ENCODE assay signal across 9 cellular contexts in genomic region chr2:113225505-113226259, GRCh38. TPM values are rescaled to one million over a fixed set of nuclear protein-coding genes. Genes with fewer than 3 reads are reported as not detected.
A peak's percentile ranks its signal among the peaks of the same experiment; 100 is the strongest.
DNase-seq lines count a peak whose midpoint lies in the region; ATAC-seq and TF ChIP-seq lines count a peak whose summit lies in the region.
"Had no signal": no experiment of that assay in that cellular context is flagged by ENCODE, and none has a peak within 500 bp of the region (broad histone marks: within the 10 kb centered on the region; RNA-seq: fewer than 3 reads in every experiment).

No MANE protein-coding gene starts in this region.

- peak overlapping the region; percentile 82 for H2AFZ ChIP-seq in neuronal stem cell (ENCODE audit: low read length)

- ATAC-seq in GM19023 (IDR thresholded peaks at IDR 0.05; ENCODE audit: unreplicated experiment) (no peak), HG02610 (IDR thresholded peaks at IDR 0.05; ENCODE audit: unreplicated experiment) (no peak)

- H3K79me1 ChIP-seq in neuronal stem cell (ENCODE audit: low read depth, low read length): no peaks in the 10 kb centered on the region

- H3K27ac ChIP-seq in ectodermal cell (ENCODE audit: insufficient read depth, low read depth, low read length, poor library complexity, severe bottlenecking) (peak overlapping the region; percentile 79), neuronal stem cell (replicated peaks; ENCODE audit: low read length) (peak overlapping the region; percentile 85)
- H3K27ac ChIP-seq: ascending aorta had no signal

- no peak overlapping the region for H3K9ac ChIP-seq in neuronal stem cell (ENCODE audit: low read depth, low read length, poor library complexity)

- no peaks in the 10 kb centered on the region for H3K36me3 Mint-ChIP-seq in activated CD4-positive, alpha-beta memory T cell treated with anti-CD3 and anti-CD28 coated beads, Interleukin-2, amount 10 ng/mL, durations not matched to agents 7 days and 5 days (ENCODE audit: low read depth)

- no peak overlapping the region for H2AK5ac ChIP-seq in neuronal stem cell (ENCODE audit: low read depth, low read length)

- 16 to 22% methylated on average over 7 to 8 of the region's 10 CpGs for WGBS in ectodermal cell, 2 experiments
- WGBS in neuronal stem cell (ENCODE audit: extremely low coverage in 2 of 2, insufficient read length in 2 of 2, insufficient replicate concordance in 1 of 2), 2 donors: no CpG with 5 or more reads among the region's 10 CpGs

- H3K4me3 ChIP-seq in ectodermal cell (ENCODE audit: insufficient read depth, low read depth, low read length) (no peak overlapping the region), neuronal stem cell (ENCODE audit: low read length in 2 of 2) (no peak overlapping the region)
- H3K4me3 ChIP-seq: ascending aorta had no signal

- H3K36me3 ChIP-seq in ectodermal cell (ENCODE audit: control insufficient read depth, insufficient read depth, low read length) (no peaks in the 10 kb centered on the region), neuronal stem cell (replicated peaks in 1 of 2; ENCODE audit: control insufficient read depth in 2 of 2, insufficient read depth in 2 of 2, low read length in 2 of 2) (no peaks in the 10 kb centered on the region)
- H3K36me3 ChIP-seq: ascending aorta had no signal

- peaks cover 4% of the 10 kb centered on the region for H3K27me3 Mint-ChIP-seq in activated CD4-positive, alpha-beta memory T cell treated with anti-CD3 and anti-CD28 coated beads, Interleukin-2, amount 10 ng/mL, durations not matched to agents 7 days and 5 days

- H3K18ac ChIP-seq in neuronal stem cell (ENCODE audit: low read length): peak overlapping the region; percentile 87

- peaks cover 31% of the 10 kb centered on the region for H3K4me1 Mint-ChIP-seq in activated CD4-positive, alpha-beta memory T cell treated with anti-CD3 and anti-CD28 coated beads, Interleukin-2, amount 10 ng/mL, durations not matched to agents 7 days and 5 days

- CTCF ChIA-PET in HEK293T (lab: Yijun Ruan, JAX): no interaction called here
- CTCF ChIA-PET in activated CD4-positive, alpha-beta memory T cell treated with anti-CD3 and anti-CD28 coated beads, Interleukin-2, amount 10 ng/mL, durations not matched to agents 7 days and 5 days (lab: Charles Lee): no interaction called here

- POLR2A ChIA-PET in HEK293T (lab: Yijun Ruan, JAX): no interaction called here
- POLR2A ChIA-PET in activated CD4-positive, alpha-beta memory T cell treated with anti-CD3 and anti-CD28 coated beads, Interleukin-2, amount 10 ng/mL, durations not matched to agents 7 days and 5 days (lab: Charles Lee): interaction anchor here (1.1 kb wide), 1 partner anchor 9 kb away, joined by 3 read pairs; no protein-coding TSS in a partner anchor

- no peak overlapping the region for H2BK120ac ChIP-seq in neuronal stem cell (ENCODE audit: low read depth, low read length)

- no peaks in the 10 kb centered on the region for H3K9me3 Mint-ChIP-seq in activated CD4-positive, alpha-beta memory T cell treated with anti-CD3 and anti-CD28 coated beads, Interleukin-2, amount 10 ng/mL, durations not matched to agents 7 days and 5 days

- H3K9me3 ChIP-seq in ectodermal cell (ENCODE audit: control insufficient read depth, low read length): no peaks in the 10 kb centered on the region
- no peaks in the 10 kb centered on the region for H3K9me3 ChIP-seq in neuronal stem cell (replicated peaks in 1 of 2; ENCODE audit: control insufficient read depth in 2 of 2, insufficient read depth in 1 of 2, low read depth in 1 of 2, low read length in 2 of 2)
- H3K9me3 ChIP-seq: ascending aorta had no signal

- H3K4me3 Mint-ChIP-seq in activated CD4-positive, alpha-beta memory T cell treated with anti-CD3 and anti-CD28 coated beads, Interleukin-2, amount 10 ng/mL, durations not matched to agents 7 days and 5 days: no peak overlapping the region

- no peak overlapping the region for H3K4ac ChIP-seq in neuronal stem cell (ENCODE audit: low read length)

- H4K91ac ChIP-seq in neuronal stem cell (ENCODE audit: low read depth, low read length, poor library complexity): no peak overlapping the region

- H3K27me3 ChIP-seq in ectodermal cell (ENCODE audit: control insufficient read depth, insufficient read depth, low read length, poor library complexity, severe bottlenecking) (no peaks in the 10 kb centered on the region), neuronal stem cell (ENCODE audit: control insufficient read depth in 3 of 3, insufficient read depth in 3 of 3, low read depth in 1 of 3, low read length in 3 of 3) (no peaks in the 10 kb centered on the region)
- H3K27me3 ChIP-seq: ascending aorta had no signal

- no peak overlapping the region for H3K14ac ChIP-seq in neuronal stem cell (ENCODE audit: low read length)

- no peak overlapping the region for H2BK12ac ChIP-seq in neuronal stem cell (ENCODE audit: low read length)

- H3K23ac ChIP-seq in neuronal stem cell (ENCODE audit: low read depth, low read length, poor library complexity): no peak overlapping the region

- H3K4me1 ChIP-seq in ectodermal cell (ENCODE audit: control insufficient read depth, insufficient read depth, low read length) (peaks cover 10% of the 10 kb centered on the region), neuronal stem cell (ENCODE audit: control insufficient read depth in 2 of 2, insufficient read depth in 1 of 2, low read depth in 1 of 2, low read length in 2 of 2) (peaks cover 11 to 16% of the 10 kb centered on the region in 2 donors)
- H3K4me1 ChIP-seq: ascending aorta had no signal

- no peak overlapping the region for H2BK5ac ChIP-seq in neuronal stem cell (ENCODE audit: low read length)

- no peak overlapping the region for H3K27ac Mint-ChIP-seq in activated CD4-positive, alpha-beta memory T cell treated with anti-CD3 and anti-CD28 coated beads, Interleukin-2, amount 10 ng/mL, durations not matched to agents 7 days and 5 days

- H2BK15ac ChIP-seq in neuronal stem cell (ENCODE audit: low read length): no peak overlapping the region

- H4K8ac ChIP-seq in neuronal stem cell (ENCODE audit: low read depth, low read length): no peak overlapping the region

- H3K4me2 ChIP-seq in neuronal stem cell (ENCODE audit: insufficient read depth, low read length, poor library complexity, severe bottlenecking): peak overlapping the region; percentile 30

- DNase-seq in HEK293T (ENCODE audit: extremely low spot score) (peak; percentile 51), NCI-H510A (lab: John Stamatoyannopoulos, UW) (peak; percentile 31), neuronal stem cell (ENCODE audit: low spot score) (peak; percentile 58), T-helper 1 cell (no peak)
- no peak for DNase-seq in activated CD4-positive, alpha-beta memory T cell treated with anti-CD3 and anti-CD28 coated beads, Interleukin-2, amount 10 ng/mL, durations not matched to agents 7 days and 5 days

TF ChIP-seq in HEK293T, 16 proteins besides CTCF, POLR2A, EP300 and RAD21:
- no peak for TF ChIP-seq SUZ12 (IDR thresholded peaks at IDR 0.05)
- no peak for TF ChIP-seq ELF4 (IDR thresholded peaks at IDR 0.05)
- no peak for TF ChIP-seq PKNOX1 (IDR thresholded peaks at IDR 0.05)
- no peak for TF ChIP-seq HDGF (IDR thresholded peaks at IDR 0.05; ENCODE audit: borderline replicate concordance)
- TF ChIP-seq TARDBP (IDR thresholded peaks at IDR 0.05): no peak
- TF ChIP-seq ARNT (IDR thresholded peaks at IDR 0.05): no peak
- no peak for TF ChIP-seq NFRKB (IDR thresholded peaks at IDR 0.05)
- no peak for TF ChIP-seq LEF1 (IDR thresholded peaks at IDR 0.05; ENCODE audit: borderline replicate concordance)
- TF ChIP-seq FOXA1 (IDR thresholded peaks at IDR 0.05): no peak
- TF ChIP-seq FOXM1 (IDR thresholded peaks at IDR 0.05; ENCODE audit: borderline replicate concordance): no peak

RNA-seq across cellular contexts. Expression of gene PSD4, which starts 51.9 kb away (rescaled TPM):
- 0.70 TPM for polyA plus RNA-seq in ectodermal cell (2013, experiment 1 of 4)
- 0.98 TPM for polyA plus RNA-seq in ectodermal cell (2013, experiment 2 of 4)
- 0.53 TPM for polyA plus RNA-seq in ectodermal cell (2013, experiment 3 of 4)
- polyA plus RNA-seq in ectodermal cell (2013, experiment 4 of 4): 0.77 TPM
- 0.52 TPM for polyA plus RNA-seq in neuronal stem cell (2013, experiment 1 of 2)
- polyA plus RNA-seq in neuronal stem cell (2013, experiment 2 of 2): 0.78 TPM
- total RNA-seq in activated CD4-positive, alpha-beta memory T cell treated with anti-CD3 and anti-CD28 coated beads, Interleukin-2, amount 10 ng/mL, durations not matched to agents 7 days and 5 days: 100 to 1,000 TPM; 261 to 272 TPM

RNA-seq across cellular contexts. Expression of gene PAX8, which starts 53.0 kb away (rescaled TPM):
- 1.2 TPM for polyA plus RNA-seq in ectodermal cell (2013, experiment 1 of 4)
- polyA plus RNA-seq in ectodermal cell (2013, experiment 2 of 4): 1.2 TPM
- 1.3 TPM for polyA plus RNA-seq in ectodermal cell (2013, experiment 3 of 4)
- 1.1 TPM for polyA plus RNA-seq in ectodermal cell (2013, experiment 4 of 4)
- 10.1 TPM for polyA plus RNA-seq in neuronal stem cell (2013, experiment 1 of 2)
- polyA plus RNA-seq in neuronal stem cell (2013, experiment 2 of 2): 11.5 TPM
- total RNA-seq in activated CD4-positive, alpha-beta memory T cell treated with anti-CD3 and anti-CD28 coated beads, Interleukin-2, amount 10 ng/mL, durations not matched to agents 7 days and 5 days: 1 to 10 TPM; 1.7 TPM

Comparison
In these comparisons a context has a peak if more than half of its experiments do, and no peak if none do; other contexts are left out.
1. DNase-seq: peak in HEK293T (single experiment), NCI-H510A (single experiment) and neuronal stem cell (single experiment); none in activated CD4-positive, alpha-beta memory T cell treated with anti-CD3 and anti-CD28 coated beads, Interleukin-2, amount 10 ng/mL, durations not matched to agents 7 days and 5 days (single experiment) and T-helper 1 cell (0 of 5).